Comparison of ENCODE assay signal across 14 cellular contexts in the genomic region with DNA sequence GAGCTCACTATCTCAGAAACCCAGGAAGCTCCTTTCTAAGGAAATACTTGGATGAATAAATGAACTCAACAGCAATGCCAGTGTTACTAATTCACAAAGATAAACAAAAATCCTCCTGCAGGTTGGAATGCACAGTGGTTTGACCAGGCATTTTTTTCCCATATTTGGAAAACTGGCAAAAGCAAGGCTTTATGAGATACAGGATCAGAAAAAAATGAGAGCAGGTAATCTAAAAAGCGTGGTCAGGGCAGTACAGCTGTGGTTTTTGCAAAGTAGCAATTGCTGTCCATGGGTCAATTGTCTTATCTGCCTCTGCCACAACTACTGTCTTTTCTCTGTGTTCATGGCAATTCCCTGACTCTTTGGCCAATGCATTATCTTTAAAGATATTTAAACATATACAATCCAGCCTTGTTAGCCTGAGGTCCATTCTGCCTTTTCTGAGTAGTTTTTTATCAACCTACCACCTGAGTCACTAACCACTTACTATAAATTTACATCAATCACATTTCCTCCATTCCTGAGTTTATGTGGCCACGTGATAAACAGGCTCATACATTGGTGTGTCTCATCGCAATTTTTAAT.
DNase-seq lines count a peak whose midpoint lies in the region; ATAC-seq and TF ChIP-seq lines count a peak whose summit lies in the region.
"Had no signal": no experiment of that assay in that cellular context is flagged by ENCODE, and none has a peak within 500 bp of the region (broad histone marks: within the 10 kb centered on the region; RNA-seq: fewer than 3 reads in every experiment).

No MANE protein-coding gene starts in this region.

- H3K27me3 Mint-ChIP-seq in osteocyte (ENCODE audit: unreplicated experiment) = no peaks in the 10 kb centered on the region
- H3K27me3 Mint-ChIP-seq: CD4-positive, alpha-beta T cell had no signal

- H3K27ac Mint-ChIP-seq in osteocyte (ENCODE audit: unreplicated experiment) = peak overlapping the region; percentile 83
- H3K27ac Mint-ChIP-seq: CD4-positive, alpha-beta T cell; endodermal cell had no signal

- TF ChIP-seq CTCF in epithelial cell of esophagus (IDR thresholded peaks at IDR 0.05; ENCODE audit: insufficient read depth, low read depth, low read length, missing control alignments) (no peak), osteocyte (IDR thresholded peaks at IDR 0.05) (peak; percentile 31)

- H3K36me3 Mint-ChIP-seq in osteocyte (ENCODE audit: unreplicated experiment) = no peaks in the 10 kb centered on the region

- no peak overlapping the region for H3K4me3 Mint-ChIP-seq in osteocyte (ENCODE audit: unreplicated experiment)
- H3K4me3 Mint-ChIP-seq: CD4-positive, alpha-beta T cell; endodermal cell had no signal

- ATAC-seq in stimulated activated naive CD8-positive, alpha-beta T cell treated with anti-CD3 and anti-CD28 coated beads, Interleukin-15, Interleukin-2, amounts not matched to agents 100 U/mL and 50 U/mL, for 24 hours = no peak
- no peak for ATAC-seq in HG02840 (IDR thresholded peaks at IDR 0.05; ENCODE audit: low FRiP score, unreplicated experiment)
- no peak for ATAC-seq in HG02610 (IDR thresholded peaks at IDR 0.05; ENCODE audit: unreplicated experiment)

- no peak overlapping the region for H3K4me3 ChIP-seq in epithelial cell of esophagus (ENCODE audit: low read length)

- peak; percentile 90 for DNase-seq in Daoy (ENCODE audit: low read depth)
- DNase-seq in NCI-H226 = peak; percentile 99
- DNase-seq in epithelial cell of esophagus (ENCODE audit: low read depth) = peak; percentile 36
- DNase-seq in osteocyte (ENCODE audit: extremely low spot score, unreplicated experiment) = no peak
- DNase-seq in dedifferentiated amniotic fluid mesenchymal stem cell (ENCODE audit: extremely low spot score) = no peak
- DNase-seq in stimulated activated naive CD8-positive, alpha-beta T cell treated with anti-CD3 and anti-CD28 coated beads, Interleukin-15, Interleukin-2, amounts not matched to agents 100 U/mL and 50 U/mL, for 24 hours = no peak
- DNase-seq: activated CD4-positive, alpha-beta T cell treated with anti-CD3 and anti-CD28 coated beads for 4 hours; activated T-cell treated with anti-CD3 and anti-CD28 coated beads, Interleukin-2, amount 50 U/mL, for 48 hours; CD4-positive, alpha-beta T cell; endodermal cell; stimulated activated CD4-positive, alpha-beta T cell treated with anti-CD3 and anti-CD28 coated beads, Interleukin-4, amount 100 ng/mL, for 1 hour; stimulated activated naive CD4-positive, alpha-beta T cell had no signal

- H3K9me3 Mint-ChIP-seq in osteocyte (ENCODE audit: unreplicated experiment) = no peaks in the 10 kb centered on the region
- H3K9me3 Mint-ChIP-seq: endodermal cell had no signal

- peaks cover 38% of the 10 kb centered on the region for H3K4me1 Mint-ChIP-seq in osteocyte (ENCODE audit: unreplicated experiment)
- H3K4me1 Mint-ChIP-seq: endodermal cell had no signal

Comparison
In these comparisons a context has a peak if more than half of its experiments do, and no peak if none do; other contexts are left out.
1. DNase-seq: peak in Daoy (single experiment), NCI-H226 (single experiment) and epithelial cell of esophagus (single experiment); none in osteocyte (single experiment), dedifferentiated amniotic fluid mesenchymal stem cell (single experiment) and stimulated activated naive CD8-positive, alpha-beta T cell treated with anti-CD3 and anti-CD28 coated beads, Interleukin-15, Interleukin-2, amounts not matched to agents 100 U/mL and 50 U/mL, for 24 hours (single experiment).